In the genomic region with DNA sequence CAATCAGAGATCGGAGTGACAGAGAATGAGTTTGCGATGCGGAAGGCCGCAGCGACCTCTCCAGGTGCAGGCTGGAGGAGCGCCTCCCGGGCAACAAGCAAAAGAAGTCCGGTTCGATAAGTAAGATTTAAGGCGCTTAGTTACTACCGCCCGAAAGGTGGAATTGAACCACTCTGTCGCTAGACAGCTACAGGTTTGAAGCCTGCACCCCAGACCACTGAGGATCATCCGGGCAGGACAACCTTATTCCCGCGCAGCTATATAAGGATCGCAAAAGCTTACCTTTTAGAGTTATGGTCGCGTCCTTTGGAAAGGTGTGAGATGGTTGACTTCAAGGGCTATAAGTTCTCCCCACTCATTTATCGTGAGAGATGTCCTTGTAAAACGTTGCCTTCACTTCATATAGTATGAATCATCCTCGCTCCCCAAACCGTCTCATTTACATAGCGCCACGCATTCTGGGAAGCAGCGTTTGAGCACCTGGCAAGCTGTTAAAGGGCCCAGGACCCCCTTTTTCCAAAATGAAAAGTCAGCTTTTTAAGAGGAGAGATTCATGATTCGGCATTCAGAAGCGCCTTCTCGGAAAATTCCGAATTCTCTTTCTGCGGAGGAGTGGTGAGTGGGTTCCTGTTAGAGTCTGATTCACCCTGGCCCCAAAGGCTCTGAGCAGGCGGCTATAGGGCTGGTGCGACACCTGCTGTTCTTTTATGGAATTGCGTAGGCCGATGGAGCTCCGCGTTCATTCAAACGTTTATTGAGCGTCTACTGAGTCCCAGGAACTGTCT, we compare ENCODE assay signal across 1 cellular context.
TF ChIP-seq lines count a peak whose summit lies in the region.

No MANE protein-coding gene starts in this region.

TF ChIP-seq in HEK293, 187 proteins besides CTCF, POLR2A, EP300 and RAD21 (continued from another document and continues in another):
- TF ChIP-seq, protein P1, sequence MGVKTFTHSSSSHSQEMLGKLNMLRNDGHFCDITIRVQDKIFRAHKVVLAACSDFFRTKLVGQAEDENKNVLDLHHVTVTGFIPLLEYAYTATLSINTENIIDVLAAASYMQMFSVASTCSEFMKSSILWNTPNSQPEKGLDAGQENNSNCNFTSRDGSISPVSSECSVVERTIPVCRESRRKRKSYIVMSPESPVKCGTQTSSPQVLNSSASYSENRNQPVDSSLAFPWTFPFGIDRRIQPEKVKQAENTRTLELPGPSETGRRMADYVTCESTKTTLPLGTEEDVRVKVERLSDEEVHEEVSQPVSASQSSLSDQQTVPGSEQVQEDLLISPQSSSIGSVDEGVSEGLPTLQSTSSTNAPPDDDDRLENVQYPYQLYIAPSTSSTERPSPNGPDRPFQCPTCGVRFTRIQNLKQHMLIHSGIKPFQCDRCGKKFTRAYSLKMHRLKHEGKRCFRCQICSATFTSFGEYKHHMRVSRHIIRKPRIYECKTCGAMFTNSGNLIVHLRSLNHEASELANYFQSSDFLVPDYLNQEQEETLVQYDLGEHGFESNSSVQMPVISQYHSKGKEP (tag by site-specific recombination; IDR thresholded peaks at IDR 0.05): peak; percentile 17; the same call in 1 of the 2 replicates
- TF ChIP-seq MZF1 (tag by site-specific recombination; IDR thresholded peaks at IDR 0.05; ENCODE audit: borderline replicate concordance) (no peak), ZNF16 (tag by site-specific recombination; IDR thresholded peaks at IDR 0.05; ENCODE audit: low read depth) (no peak), ZNF654 (tag by site-specific recombination; IDR thresholded peaks at IDR 0.05; ENCODE audit: low read depth) (peak; percentile 97), ZNF37A (tag by site-specific recombination; IDR thresholded peaks at IDR 0.05) (no peak), ZNF561 (tag by site-specific recombination; IDR thresholded peaks at IDR 0.05; ENCODE audit: borderline replicate concordance) (peak; percentile 63), ZNF623 (tag by site-specific recombination; IDR thresholded peaks at IDR 0.05) (no peak; the same call in 1 of the 2 replicates), SCRT1 (tag by site-specific recombination; IDR thresholded peaks at IDR 0.05; ENCODE audit: borderline replicate concordance) (peak; percentile 99), ZNF600 (tag by site-specific recombination; IDR thresholded peaks at IDR 0.05) (peak; percentile 65; the same call in 1 of the 2 replicates), OSR2 (tag by site-specific recombination; IDR thresholded peaks at IDR 0.05) (no peak), ZSCAN16 (tag by site-specific recombination; IDR thresholded peaks at IDR 0.05) (no peak), ZNF629 (tag by site-specific recombination; IDR thresholded peaks at IDR 0.05) (peak; percentile 79), ZNF174 (tag by site-specific recombination; IDR thresholded peaks at IDR 0.05) (no peak), ZNF2 (tag by site-specific recombination; IDR thresholded peaks at IDR 0.05) (peak; percentile 89), ZNF221 (tag by site-specific recombination; IDR thresholded peaks at IDR 0.05; ENCODE audit: borderline replicate concordance) (peak; percentile 85; the same call in 1 of the 2 replicates), ZNF175 (tag by site-specific recombination; IDR thresholded peaks at IDR 0.05) (no peak), ZNF138 (tag by site-specific recombination; IDR thresholded peaks at IDR 0.05; ENCODE audit: borderline replicate concordance) (no peak), KLF8 (tag by site-specific recombination; IDR thresholded peaks at IDR 0.05) (peak; percentile 66), ZNF777 (tag by site-specific recombination; IDR thresholded peaks at IDR 0.05; ENCODE audit: borderline replicate concordance) (no peak)
- TF ChIP-seq, protein P2, sequence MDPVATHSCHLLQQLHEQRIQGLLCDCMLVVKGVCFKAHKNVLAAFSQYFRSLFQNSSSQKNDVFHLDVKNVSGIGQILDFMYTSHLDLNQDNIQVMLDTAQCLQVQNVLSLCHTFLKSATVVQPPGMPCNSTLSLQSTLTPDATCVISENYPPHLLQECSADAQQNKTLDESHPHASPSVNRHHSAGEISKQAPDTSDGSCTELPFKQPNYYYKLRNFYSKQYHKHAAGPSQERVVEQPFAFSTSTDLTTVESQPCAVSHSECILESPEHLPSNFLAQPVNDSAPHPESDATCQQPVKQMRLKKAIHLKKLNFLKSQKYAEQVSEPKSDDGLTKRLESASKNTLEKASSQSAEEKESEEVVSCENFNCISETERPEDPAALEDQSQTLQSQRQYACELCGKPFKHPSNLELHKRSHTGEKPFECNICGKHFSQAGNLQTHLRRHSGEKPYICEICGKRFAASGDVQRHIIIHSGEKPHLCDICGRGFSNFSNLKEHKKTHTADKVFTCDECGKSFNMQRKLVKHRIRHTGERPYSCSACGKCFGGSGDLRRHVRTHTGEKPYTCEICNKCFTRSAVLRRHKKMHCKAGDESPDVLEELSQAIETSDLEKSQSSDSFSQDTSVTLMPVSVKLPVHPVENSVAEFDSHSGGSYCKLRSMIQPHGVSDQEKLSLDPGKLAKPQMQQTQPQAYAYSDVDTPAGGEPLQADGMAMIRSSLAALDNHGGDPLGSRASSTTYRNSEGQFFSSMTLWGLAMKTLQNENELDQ (tag by site-specific recombination; IDR thresholded peaks at IDR 0.05; ENCODE audit: low read depth): no peak
- TF ChIP-seq, protein P3, sequence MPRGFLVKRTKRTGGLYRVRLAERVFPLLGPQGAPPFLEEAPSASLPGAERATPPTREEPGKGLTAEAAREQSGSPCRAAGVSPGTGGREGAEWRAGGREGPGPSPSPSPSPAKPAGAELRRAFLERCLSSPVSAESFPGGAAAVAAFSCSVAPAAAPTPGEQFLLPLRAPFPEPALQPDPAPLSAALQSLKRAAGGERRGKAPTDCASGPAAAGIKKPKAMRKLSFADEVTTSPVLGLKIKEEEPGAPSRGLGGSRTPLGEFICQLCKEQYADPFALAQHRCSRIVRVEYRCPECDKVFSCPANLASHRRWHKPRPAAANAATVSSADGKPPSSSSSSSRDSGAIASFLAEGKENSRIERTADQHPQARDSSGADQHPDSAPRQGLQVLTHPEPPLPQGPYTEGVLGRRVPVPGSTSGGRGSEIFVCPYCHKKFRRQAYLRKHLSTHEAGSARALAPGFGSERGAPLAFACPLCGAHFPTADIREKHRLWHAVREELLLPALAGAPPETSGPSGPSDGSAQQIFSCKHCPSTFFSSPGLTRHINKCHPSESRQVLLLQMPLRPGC (tag by site-specific recombination; IDR thresholded peaks at IDR 0.05): no peak
- TF ChIP-seq, protein P4, sequence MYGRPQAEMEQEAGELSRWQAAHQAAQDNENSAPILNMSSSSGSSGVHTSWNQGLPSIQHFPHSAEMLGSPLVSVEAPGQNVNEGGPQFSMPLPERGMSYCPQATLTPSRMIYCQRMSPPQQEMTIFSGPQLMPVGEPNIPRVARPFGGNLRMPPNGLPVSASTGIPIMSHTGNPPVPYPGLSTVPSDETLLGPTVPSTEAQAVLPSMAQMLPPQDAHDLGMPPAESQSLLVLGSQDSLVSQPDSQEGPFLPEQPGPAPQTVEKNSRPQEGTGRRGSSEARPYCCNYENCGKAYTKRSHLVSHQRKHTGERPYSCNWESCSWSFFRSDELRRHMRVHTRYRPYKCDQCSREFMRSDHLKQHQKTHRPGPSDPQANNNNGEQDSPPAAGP (tag by site-specific recombination; IDR thresholded peaks at IDR 0.05): peak; percentile 58
- TF ChIP-seq, protein P5, sequence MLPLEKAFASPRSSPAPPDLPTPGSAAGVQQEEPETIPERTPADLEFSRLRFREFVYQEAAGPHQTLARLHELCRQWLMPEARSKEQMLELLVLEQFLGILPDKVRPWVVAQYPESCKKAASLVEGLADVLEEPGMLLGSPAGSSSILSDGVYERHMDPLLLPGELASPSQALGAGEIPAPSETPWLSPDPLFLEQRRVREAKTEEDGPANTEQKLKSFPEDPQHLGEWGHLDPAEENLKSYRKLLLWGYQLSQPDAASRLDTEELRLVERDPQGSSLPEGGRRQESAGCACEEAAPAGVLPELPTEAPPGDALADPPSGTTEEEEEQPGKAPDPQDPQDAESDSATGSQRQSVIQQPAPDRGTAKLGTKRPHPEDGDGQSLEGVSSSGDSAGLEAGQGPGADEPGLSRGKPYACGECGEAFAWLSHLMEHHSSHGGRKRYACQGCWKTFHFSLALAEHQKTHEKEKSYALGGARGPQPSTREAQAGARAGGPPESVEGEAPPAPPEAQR (tag by site-specific recombination; IDR thresholded peaks at IDR 0.05): peak; percentile 84; the same call in 1 of the 2 replicates
- TF ChIP-seq, protein P6, sequence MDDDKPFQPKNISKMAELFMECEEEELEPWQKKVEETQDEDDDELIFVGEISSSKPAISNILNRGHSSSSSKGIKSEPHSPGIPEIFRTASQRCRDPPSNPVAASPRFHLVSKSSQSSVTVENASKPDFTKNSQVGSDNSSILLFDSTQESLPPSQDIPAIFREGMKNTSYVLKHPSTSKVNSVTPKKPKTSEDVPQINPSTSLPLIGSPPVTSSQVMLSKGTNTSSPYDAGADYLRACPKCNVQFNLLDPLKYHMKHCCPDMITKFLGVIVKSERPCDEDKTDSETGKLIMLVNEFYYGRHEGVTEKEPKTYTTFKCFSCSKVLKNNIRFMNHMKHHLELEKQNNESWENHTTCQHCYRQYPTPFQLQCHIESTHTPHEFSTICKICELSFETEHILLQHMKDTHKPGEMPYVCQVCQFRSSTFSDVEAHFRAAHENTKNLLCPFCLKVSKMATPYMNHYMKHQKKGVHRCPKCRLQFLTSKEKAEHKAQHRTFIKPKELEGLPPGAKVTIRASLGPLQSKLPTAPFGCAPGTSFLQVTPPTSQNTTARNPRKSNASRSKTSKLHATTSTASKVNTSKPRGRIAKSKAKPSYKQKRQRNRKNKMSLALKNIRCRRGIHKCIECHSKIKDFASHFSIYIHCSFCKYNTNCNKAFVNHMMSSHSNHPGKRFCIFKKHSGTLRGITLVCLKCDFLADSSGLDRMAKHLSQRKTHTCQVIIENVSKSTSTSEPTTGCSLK (tag by site-specific recombination; IDR thresholded peaks at IDR 0.05): no peak
- TF ChIP-seq, protein P7, sequence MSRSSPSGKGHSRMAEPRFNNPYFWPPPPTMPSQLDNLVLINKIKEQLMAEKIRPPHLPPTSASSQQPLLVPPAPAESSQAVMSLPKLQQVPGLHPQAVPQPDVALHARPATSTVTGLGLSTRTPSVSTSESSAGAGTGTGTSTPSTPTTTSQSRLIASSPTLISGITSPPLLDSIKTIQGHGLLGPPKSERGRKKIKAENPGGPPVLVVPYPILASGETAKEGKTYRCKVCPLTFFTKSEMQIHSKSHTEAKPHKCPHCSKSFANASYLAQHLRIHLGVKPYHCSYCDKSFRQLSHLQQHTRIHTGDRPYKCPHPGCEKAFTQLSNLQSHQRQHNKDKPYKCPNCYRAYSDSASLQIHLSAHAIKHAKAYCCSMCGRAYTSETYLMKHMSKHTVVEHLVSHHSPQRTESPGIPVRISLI (tag by site-specific recombination; IDR thresholded peaks at IDR 0.05): no peak
- TF ChIP-seq, protein P8, sequence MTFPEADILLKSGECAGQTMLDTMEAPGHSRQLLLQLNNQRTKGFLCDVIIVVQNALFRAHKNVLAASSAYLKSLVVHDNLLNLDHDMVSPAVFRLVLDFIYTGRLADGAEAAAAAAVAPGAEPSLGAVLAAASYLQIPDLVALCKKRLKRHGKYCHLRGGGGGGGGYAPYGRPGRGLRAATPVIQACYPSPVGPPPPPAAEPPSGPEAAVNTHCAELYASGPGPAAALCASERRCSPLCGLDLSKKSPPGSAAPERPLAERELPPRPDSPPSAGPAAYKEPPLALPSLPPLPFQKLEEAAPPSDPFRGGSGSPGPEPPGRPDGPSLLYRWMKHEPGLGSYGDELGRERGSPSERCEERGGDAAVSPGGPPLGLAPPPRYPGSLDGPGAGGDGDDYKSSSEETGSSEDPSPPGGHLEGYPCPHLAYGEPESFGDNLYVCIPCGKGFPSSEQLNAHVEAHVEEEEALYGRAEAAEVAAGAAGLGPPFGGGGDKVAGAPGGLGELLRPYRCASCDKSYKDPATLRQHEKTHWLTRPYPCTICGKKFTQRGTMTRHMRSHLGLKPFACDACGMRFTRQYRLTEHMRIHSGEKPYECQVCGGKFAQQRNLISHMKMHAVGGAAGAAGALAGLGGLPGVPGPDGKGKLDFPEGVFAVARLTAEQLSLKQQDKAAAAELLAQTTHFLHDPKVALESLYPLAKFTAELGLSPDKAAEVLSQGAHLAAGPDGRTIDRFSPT (tag by site-specific recombination; IDR thresholded peaks at IDR 0.05): no peak
- TF ChIP-seq, protein P9, sequence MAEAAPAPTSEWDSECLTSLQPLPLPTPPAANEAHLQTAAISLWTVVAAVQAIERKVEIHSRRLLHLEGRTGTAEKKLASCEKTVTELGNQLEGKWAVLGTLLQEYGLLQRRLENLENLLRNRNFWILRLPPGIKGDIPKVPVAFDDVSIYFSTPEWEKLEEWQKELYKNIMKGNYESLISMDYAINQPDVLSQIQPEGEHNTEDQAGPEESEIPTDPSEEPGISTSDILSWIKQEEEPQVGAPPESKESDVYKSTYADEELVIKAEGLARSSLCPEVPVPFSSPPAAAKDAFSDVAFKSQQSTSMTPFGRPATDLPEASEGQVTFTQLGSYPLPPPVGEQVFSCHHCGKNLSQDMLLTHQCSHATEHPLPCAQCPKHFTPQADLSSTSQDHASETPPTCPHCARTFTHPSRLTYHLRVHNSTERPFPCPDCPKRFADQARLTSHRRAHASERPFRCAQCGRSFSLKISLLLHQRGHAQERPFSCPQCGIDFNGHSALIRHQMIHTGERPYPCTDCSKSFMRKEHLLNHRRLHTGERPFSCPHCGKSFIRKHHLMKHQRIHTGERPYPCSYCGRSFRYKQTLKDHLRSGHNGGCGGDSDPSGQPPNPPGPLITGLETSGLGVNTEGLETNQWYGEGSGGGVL (tag by site-specific recombination; IDR thresholded peaks at IDR 0.05): no peak; the same call in 1 of the 2 replicates
- TF ChIP-seq, protein P10, sequence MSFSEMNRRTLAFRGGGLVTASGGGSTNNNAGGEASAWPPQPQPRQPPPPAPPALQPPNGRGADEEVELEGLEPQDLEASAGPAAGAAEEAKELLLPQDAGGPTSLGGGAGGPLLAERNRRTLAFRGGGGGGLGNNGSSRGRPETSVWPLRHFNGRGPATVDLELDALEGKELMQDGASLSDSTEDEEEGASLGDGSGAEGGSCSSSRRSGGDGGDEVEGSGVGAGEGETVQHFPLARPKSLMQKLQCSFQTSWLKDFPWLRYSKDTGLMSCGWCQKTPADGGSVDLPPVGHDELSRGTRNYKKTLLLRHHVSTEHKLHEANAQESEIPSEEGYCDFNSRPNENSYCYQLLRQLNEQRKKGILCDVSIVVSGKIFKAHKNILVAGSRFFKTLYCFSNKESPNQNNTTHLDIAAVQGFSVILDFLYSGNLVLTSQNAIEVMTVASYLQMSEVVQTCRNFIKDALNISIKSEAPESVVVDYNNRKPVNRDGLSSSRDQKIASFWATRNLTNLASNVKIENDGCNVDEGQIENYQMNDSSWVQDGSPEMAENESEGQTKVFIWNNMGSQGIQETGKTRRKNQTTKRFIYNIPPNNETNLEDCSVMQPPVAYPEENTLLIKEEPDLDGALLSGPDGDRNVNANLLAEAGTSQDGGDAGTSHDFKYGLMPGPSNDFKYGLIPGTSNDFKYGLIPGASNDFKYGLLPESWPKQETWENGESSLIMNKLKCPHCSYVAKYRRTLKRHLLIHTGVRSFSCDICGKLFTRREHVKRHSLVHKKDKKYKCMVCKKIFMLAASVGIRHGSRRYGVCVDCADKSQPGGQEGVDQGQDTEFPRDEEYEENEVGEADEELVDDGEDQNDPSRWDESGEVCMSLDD (tag by site-specific recombination; IDR thresholded peaks at IDR 0.05): peak; percentile 92
- TF ChIP-seq, protein P11, sequence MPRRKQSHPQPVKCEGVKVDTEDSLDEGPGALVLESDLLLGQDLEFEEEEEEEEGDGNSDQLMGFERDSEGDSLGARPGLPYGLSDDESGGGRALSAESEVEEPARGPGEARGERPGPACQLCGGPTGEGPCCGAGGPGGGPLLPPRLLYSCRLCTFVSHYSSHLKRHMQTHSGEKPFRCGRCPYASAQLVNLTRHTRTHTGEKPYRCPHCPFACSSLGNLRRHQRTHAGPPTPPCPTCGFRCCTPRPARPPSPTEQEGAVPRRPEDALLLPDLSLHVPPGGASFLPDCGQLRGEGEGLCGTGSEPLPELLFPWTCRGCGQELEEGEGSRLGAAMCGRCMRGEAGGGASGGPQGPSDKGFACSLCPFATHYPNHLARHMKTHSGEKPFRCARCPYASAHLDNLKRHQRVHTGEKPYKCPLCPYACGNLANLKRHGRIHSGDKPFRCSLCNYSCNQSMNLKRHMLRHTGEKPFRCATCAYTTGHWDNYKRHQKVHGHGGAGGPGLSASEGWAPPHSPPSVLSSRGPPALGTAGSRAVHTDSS (tag by site-specific recombination; IDR thresholded peaks at IDR 0.05): peak; percentile 42
